Comparison of ENCODE assay signal across 5 cellular contexts in the genomic region with DNA sequence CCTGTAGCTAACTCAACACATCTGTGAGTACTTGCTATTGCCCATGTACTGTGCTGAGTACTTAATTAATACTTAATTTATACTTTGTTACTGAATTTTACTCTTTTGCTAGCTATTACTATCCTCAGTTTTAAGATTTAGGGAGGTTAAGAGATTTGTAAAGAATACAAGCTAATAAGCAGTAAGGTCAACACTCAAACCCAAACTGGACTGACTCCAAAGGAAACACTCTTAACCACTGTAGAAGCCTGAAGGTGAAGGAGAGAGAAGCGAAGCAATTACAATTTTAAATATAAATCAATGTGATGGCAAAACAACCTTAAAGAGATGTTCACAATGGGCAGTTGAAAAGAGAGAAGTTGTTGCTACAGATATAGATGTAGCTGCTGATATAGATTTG.
"Had no signal": no experiment of that assay in that cellular context is flagged by ENCODE, and none has a peak within 500 bp of the region (broad histone marks: within the 10 kb centered on the region; RNA-seq: fewer than 3 reads in every experiment).

No MANE protein-coding gene starts in this region.

- H3K27ac ChIP-seq: HL-60 had no signal

- ATAC-seq: HepG2, K562 had no signal

- DNase-seq: IMR-90, KBM-7 had no signal

- H3K4me3 ChIP-seq: K562 had no signal
